Comparison of ENCODE assay signal across 8 cellular contexts in the genomic region with DNA sequence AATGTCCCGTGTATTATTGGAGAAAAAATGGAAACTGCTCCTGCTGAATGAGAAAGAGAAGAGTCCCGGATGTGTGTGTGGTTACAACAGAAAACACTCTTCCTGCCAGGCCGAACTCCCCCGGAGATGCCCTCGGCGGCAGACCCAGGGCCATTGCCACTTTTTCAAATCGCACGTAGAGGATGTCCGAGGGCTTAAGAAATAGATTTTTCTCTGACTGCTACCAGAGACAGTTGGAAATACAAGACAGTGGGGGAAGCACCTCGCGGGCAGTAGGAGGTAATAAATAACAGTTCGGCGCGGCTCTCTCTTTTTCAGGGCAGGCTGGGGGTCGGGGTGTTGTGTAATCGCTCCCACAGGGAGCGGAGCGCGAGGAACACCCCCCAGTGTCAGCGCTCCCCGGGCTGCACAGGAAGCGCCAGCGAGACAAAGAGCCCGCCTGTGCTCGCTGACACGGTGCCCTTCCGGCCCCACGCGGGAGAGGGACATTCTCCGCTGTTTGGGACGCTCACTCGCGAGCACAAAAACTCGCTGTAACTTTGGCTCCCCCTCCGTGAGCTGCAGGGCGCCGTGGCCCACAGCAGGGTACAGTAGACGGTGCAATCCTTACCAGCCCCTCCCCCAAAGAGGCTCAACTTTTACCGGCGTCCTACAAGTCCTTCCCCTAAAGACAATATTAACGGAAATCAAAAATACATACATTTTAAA. TPM values are rescaled to one million over a fixed set of nuclear protein-coding genes. Genes with fewer than 3 reads are reported as not detected.
DNase-seq lines count a peak whose midpoint lies in the region; ATAC-seq lines count a peak whose summit lies in the region.

No MANE protein-coding gene starts in this region.

- peak overlapping the region; percentile 50 for H3K9ac ChIP-seq in endocrine pancreas (ENCODE audit: control insufficient read depth, insufficient read depth, low read length)

- DNase-seq in AG08396 (ENCODE audit: low spot score) (peak; percentile 56), NCI-H82 (lab: John Stamatoyannopoulos, UW) (peak; percentile 74)
- peak; percentile 80 for DNase-seq in activated CD8-positive, alpha-beta memory T cell treated with anti-CD3 and anti-CD28 coated beads for 24 hours
- peak; percentile 56 to 64 for DNase-seq in stimulated activated CD8-positive, alpha-beta memory T cell treated with anti-CD3 and anti-CD28 coated beads, Interleukin-15, amount 100 ng/mL, for 48 hours (ENCODE audit: low read depth in 2 of 2)

- H3K27ac ChIP-seq in mesodermal cell (ENCODE audit: low read depth, low read length, severe bottlenecking), result peak overlapping the region; percentile 96

- H3K4me3 ChIP-seq in endocrine pancreas (ENCODE audit: control insufficient read depth, insufficient read depth, low read length), result peak overlapping the region; percentile 87
- peak overlapping the region; percentile 78 for H3K4me3 ChIP-seq in mesodermal cell (ENCODE audit: extremely low read depth, insufficient read depth, low read length, poor library complexity, severe bottlenecking)

- H3K36me3 ChIP-seq in endocrine pancreas (ENCODE audit: control insufficient read depth, insufficient read depth, low read length) (no peaks in the 10 kb centered on the region), mesodermal cell (ENCODE audit: control insufficient read depth, insufficient read depth, low read length) (peaks cover 23% of the 10 kb centered on the region)

- H3K9me3 ChIP-seq in endocrine pancreas (ENCODE audit: control insufficient read depth, low read length) (no peaks in the 10 kb centered on the region), mesodermal cell (ENCODE audit: control insufficient read depth, low read length) (no peaks in the 10 kb centered on the region)

- ATAC-seq in GM18867 (IDR thresholded peaks at IDR 0.05; ENCODE audit: unreplicated experiment) (peak; percentile 71), HG03066 (IDR thresholded peaks at IDR 0.05; ENCODE audit: low read depth, unreplicated experiment) (peak; percentile 69)

- peaks cover 4% of the 10 kb centered on the region for H3K4me1 ChIP-seq in endocrine pancreas (ENCODE audit: control insufficient read depth, insufficient read depth, low read length)
- H3K4me1 ChIP-seq in mesodermal cell (ENCODE audit: control insufficient read depth, insufficient read depth, low read length, poor library complexity, severe bottlenecking), result peaks cover 14% of the 10 kb centered on the region

- no peaks in the 10 kb centered on the region for H3K27me3 ChIP-seq in endocrine pancreas (ENCODE audit: control insufficient read depth, insufficient read depth, low read length)

- WGBS in mesodermal cell (ENCODE audit: insufficient coverage in 2 of 2), 2 experiments, result 0% methylated on average over 26 to 37 of the region's 41 CpGs

RNA-seq across cellular contexts. Expression of a gene that starts 1.1 kb away (rescaled TPM):
- 115 TPM for polyA plus RNA-seq in mesodermal cell (2013, experiment 1 of 2)
- polyA plus RNA-seq in mesodermal cell (2013, experiment 2 of 2), result 90.5 TPM

Comparison
In these comparisons a context has a peak if more than half of its experiments do, and no peak if none do; other contexts are left out.
1. Peak in every context shown above with its lines: DNase-seq, ATAC-seq, H3K4me3 ChIP-seq and H3K27ac ChIP-seq.